ENCODE assay signal across 17 cellular contexts in the genomic region with DNA sequence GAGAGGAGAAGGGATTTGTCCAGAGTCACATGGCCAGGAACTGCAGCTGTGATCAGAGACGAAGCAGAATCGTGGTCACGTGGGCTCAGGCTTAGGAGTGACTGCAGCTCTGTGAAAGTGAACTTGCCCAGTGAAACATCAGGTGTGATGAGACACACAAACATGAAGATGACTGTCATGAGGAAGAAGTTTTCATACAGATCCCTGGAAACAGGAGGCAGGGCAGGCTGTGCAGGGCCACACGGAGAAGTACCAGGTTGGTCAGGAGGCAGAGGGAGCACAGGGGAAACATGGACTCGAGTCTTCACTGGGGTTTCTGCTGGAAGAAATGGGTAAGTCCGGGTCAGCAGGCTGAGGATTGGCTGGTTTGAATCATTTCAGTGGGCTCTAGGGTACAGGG.
DNase-seq lines count a peak whose midpoint lies in the region; ATAC-seq and TF ChIP-seq lines count a peak whose summit lies in the region.
"Had no signal": no experiment of that assay in that cellular context is flagged by ENCODE, and none has a peak within 500 bp of the region (broad histone marks: within the 10 kb centered on the region; RNA-seq: fewer than 3 reads in every experiment).

No MANE protein-coding gene starts in this region.

- H3K4me3 Mint-ChIP-seq in mesothelial cell of epicardium: no peak overlapping the region
- H3K4me3 Mint-ChIP-seq: B cell; CD8-positive, alpha-beta T cell had no signal

- no peak for TF ChIP-seq CTCF in heart left ventricle (IDR thresholded peaks at IDR 0.05)
- no peak for TF ChIP-seq CTCF in lung (IDR thresholded peaks at IDR 0.05; ENCODE audit: control extremely low read depth, extremely low read depth)
- TF ChIP-seq CTCF in spleen (IDR thresholded peaks at IDR 0.05 in 8 of 11, conservative IDR thresholded peaks at IDR 0.05 in 3 of 11): no peak
- TF ChIP-seq CTCF in mesothelial cell of epicardium (IDR thresholded peaks at IDR 0.05; ENCODE audit: unreplicated experiment): no peak

- H3K9me3 Mint-ChIP-seq in mesothelial cell of epicardium: peaks cover 13% of the 10 kb centered on the region

- no peak overlapping the region for H3K4me3 ChIP-seq in heart left ventricle
- H3K4me3 ChIP-seq in lung: no peak overlapping the region
- no peak overlapping the region for H3K4me3 ChIP-seq in spleen
- H3K4me3 ChIP-seq: GM23248 had no signal

- ATAC-seq in Right ventricle myocardium superior (ENCODE audit: poor library complexity) (no peak), heart left ventricle (no peak), lung (ENCODE audit: insufficient read depth, low FRiP score) (no peak), HG03039 (IDR thresholded peaks at IDR 0.05; ENCODE audit: unreplicated experiment) (no peak)
- ATAC-seq: CD8-positive, alpha-beta T cell had no signal

- 69 to 83% (median 82%) methylated on average over 6 of the region's 6 CpGs for WGBS in heart left ventricle, 4 donors
- 82 to 91% methylated on average over 6 of the region's 6 CpGs for WGBS in lung, 2 donors
- 71 to 81% (median 75%) methylated on average over 6 of the region's 6 CpGs for WGBS in spleen, 5 donors

- intact Hi-C loops in Right ventricle myocardium superior (cut with DNase I): no loop called here
- intact Hi-C loops in heart left ventricle (cut with DNase I): no loop called here
- intact Hi-C loops in spleen (cut with DNase I; ENCODE audit: low total_unique reads): no loop called here

- H3K9me3 ChIP-seq in heart left ventricle (peaks cover 0 to 14% (median 2%) of the 10 kb centered on the region in 12 donors), lung (ENCODE audit: control insufficient read depth in 2 of 2, insufficient read depth in 1 of 2, low read length in 1 of 2) (peaks cover 0 to 12% of the 10 kb centered on the region in 2 donors), spleen (peaks cover 0 to 34% (median 22%) of the 10 kb centered on the region in 8 donors)

- H3K27me3 ChIP-seq in heart left ventricle (no peaks in the 10 kb centered on the region), lung (ENCODE audit: control insufficient read depth, insufficient read depth) (no peaks in the 10 kb centered on the region), spleen (replicated peaks in 1 of 7) (peaks cover 0 to 9% (median 0%) of the 10 kb centered on the region in 7 donors)

- H3K4me1 Mint-ChIP-seq in mesothelial cell of epicardium: no peaks in the 10 kb centered on the region
- H3K4me1 Mint-ChIP-seq: B cell had no signal

- H3K27me3 Mint-ChIP-seq in mesothelial cell of epicardium (ENCODE audit: low read depth): peaks cover 27% of the 10 kb centered on the region

- H3K27ac ChIP-seq in heart left ventricle (no peak overlapping the region), lung (ENCODE audit: low read depth in 1 of 2, low read length in 1 of 2) (no peak overlapping the region), spleen (no peak overlapping the region)
- H3K27ac ChIP-seq: GM23248 had no signal

- H3K4me1 ChIP-seq in heart left ventricle (no peaks in the 10 kb centered on the region), lung (ENCODE audit: control insufficient read depth in 2 of 2, insufficient read depth in 2 of 2, low read length in 2 of 2) (no peaks in the 10 kb centered on the region), spleen (no peaks in the 10 kb centered on the region)

- peak; percentile 7 for DNase-seq in Right ventricle myocardium superior
- DNase-seq in heart left ventricle: no peak
- DNase-seq in RPMI8226: peak; percentile 41
- peak; percentile 10 for DNase-seq in lung (ENCODE audit: low spot score)
- peak; percentile 37 for DNase-seq in spleen
- no peak for DNase-seq in kidney tubule cell (ENCODE audit: low spot score)
- DNase-seq in mesothelial cell of epicardium (ENCODE audit: low spot score in 2 of 2, unreplicated experiment in 2 of 2): no peak
- DNase-seq: ACHN; C1 segment of cervical spinal cord; CD8-positive, alpha-beta T cell; DMS153; DMS79 treated with DMSO at 0.1 percent for 48 hours; EL; GM23248; H7 had no signal

- no peak for TF ChIP-seq POLR2A in heart left ventricle (IDR thresholded peaks at IDR 0.05)
- no peak for TF ChIP-seq POLR2A in spleen (IDR thresholded peaks at IDR 0.05)

- H3K36me3 Mint-ChIP-seq in mesothelial cell of epicardium: no peaks in the 10 kb centered on the region
- H3K36me3 Mint-ChIP-seq: CD8-positive, alpha-beta T cell had no signal

- no peaks in the 10 kb centered on the region for H3K36me3 ChIP-seq in heart left ventricle
- no peaks in the 10 kb centered on the region for H3K36me3 ChIP-seq in lung (ENCODE audit: control insufficient read depth in 2 of 2, insufficient read depth in 2 of 2, low read length in 2 of 2)
- no peaks in the 10 kb centered on the region for H3K36me3 ChIP-seq in spleen

- no peak overlapping the region for H3K27ac Mint-ChIP-seq in mesothelial cell of epicardium
- H3K27ac Mint-ChIP-seq: B cell; CD8-positive, alpha-beta T cell had no signal

Comparison
In these comparisons a context has a peak if more than half of its experiments do, and no peak if none do; other contexts are left out.
1. DNase-seq: peak in Right ventricle myocardium superior (single experiment), RPMI8226 (single experiment), lung (single experiment) and spleen (single experiment); none in heart left ventricle (0 of 5), kidney tubule cell (single experiment) and mesothelial cell of epicardium (0 of 2).